8 cellular contexts compared by ENCODE assay signal in the genomic region with DNA sequence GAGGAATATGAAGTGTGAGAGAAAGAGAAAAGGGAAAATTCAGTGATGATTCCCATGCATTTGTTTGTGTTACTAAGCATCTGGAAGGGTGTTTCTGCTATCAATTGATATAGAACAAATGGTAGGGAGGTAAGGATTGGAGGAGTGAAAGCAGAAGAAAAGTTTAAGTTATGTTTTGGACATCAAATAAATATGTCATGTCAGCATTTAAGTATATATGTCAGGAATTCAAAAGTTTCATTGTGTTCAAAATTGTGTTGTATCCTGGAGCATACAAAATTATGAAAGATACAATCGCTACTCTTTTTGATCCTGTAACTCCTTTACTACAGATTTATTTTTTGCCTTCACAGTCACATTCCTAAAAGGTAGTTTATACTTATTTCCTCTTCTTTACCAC.
"Had no signal": no experiment of that assay in that cellular context is flagged by ENCODE, and none has a peak within 500 bp of the region (broad histone marks: within the 10 kb centered on the region; RNA-seq: fewer than 3 reads in every experiment).

No MANE protein-coding gene starts in this region.

- H3K9me3 Mint-ChIP-seq: H9 had no signal

- H3K36me3 Mint-ChIP-seq: IgD-negative memory B cell had no signal

- H3K27me3 Mint-ChIP-seq: IgD-negative memory B cell had no signal

- DNase-seq: GM23248, GOT3, H9, HCEC 1CT, KG1 had no signal

- H3K27ac Mint-ChIP-seq: H9, IgD-negative memory B cell had no signal

- FAIRE-seq: H54 had no signal

- H3K4me3 Mint-ChIP-seq: H9, IgD-negative memory B cell had no signal

- H3K9ac ChIP-seq: GM23248 had no signal

- H3K4me3 ChIP-seq: GM23248 had no signal

- H3K4me1 Mint-ChIP-seq: H9, IgD-negative memory B cell had no signal

- H3K27ac ChIP-seq: GM23248, HL-60 had no signal

- H2AFZ ChIP-seq: GM23248 had no signal
